28 cellular contexts compared by ENCODE assay signal in genomic region chr9:136179761-136180160, GRCh38. TPM values are rescaled to one million over a fixed set of nuclear protein-coding genes. Genes with fewer than 3 reads are reported as not detected.
"Had no signal": no experiment of that assay in that cellular context is flagged by ENCODE, and none has a peak within 500 bp of the region (broad histone marks: within the 10 kb centered on the region; RNA-seq: fewer than 3 reads in every experiment).

No MANE protein-coding gene starts in this region.

- H3K9me3 Mint-ChIP-seq: dendritic cell treated with granulocyte-macrophage colony-stimulating factor and Interleukin-4, amounts not matched to agents 40 ng/mL and 50 ng/mL, for 4 days; endodermal cell; immature natural killer cell; nephron; stimulated activated naive B cell treated with anti-CD40 and anti-IgM and Interleukin-4, amounts not matched to agents 10 μg/mL and 1 μg/mL and 100 μg/mL, for 72 hours; type B pancreatic cell had no signal

- ATAC-seq: esophagus mucosa; gastroesophageal sphincter; left colon; pancreas; stimulated activated naive B cell treated with anti-CD40 and anti-IgM and Interleukin-4, amounts not matched to agents 10 μg/mL and 1 μg/mL and 100 μg/mL, for 72 hours had no signal

- H3K4me1 ChIP-seq: colonic mucosa, gastroesophageal sphincter, left ventricle myocardium inferior, lower lobe of right lung, pancreas, right lobe of liver, stomach, thyroid gland had no signal

- H3K27me3 ChIP-seq: colonic mucosa, pancreas, right lobe of liver, thyroid gland had no signal

- DNase-seq: colonic mucosa; effector CD8-positive, alpha-beta T cell; endodermal cell; foreskin fibroblast; hypothalamus; immature natural killer cell; islet precursor cell; kidney glomerular epithelial cell; left colon; left ventricle myocardium inferior; lower lobe of right lung; occipital lobe; pancreas; retina; right lobe of liver; small intestine; stimulated activated CD4-positive, alpha-beta T cell treated with anti-CD3 and anti-CD28 coated beads, Interleukin-15, amount 100 ng/mL, for 24 hours; stimulated activated CD4-positive, alpha-beta T cell treated with anti-CD3 and anti-CD28 coated beads, Interleukin-2, amount 100 ng/mL, for 48 hours; stimulated activated naive B cell treated with anti-CD40 and anti-IgM and Interleukin-4, amounts not matched to agents 10 μg/mL and 1 μg/mL and 100 μg/mL, for 72 hours; stomach; thyroid gland had no signal

- H3K4me1 Mint-ChIP-seq: immature natural killer cell; stimulated activated naive B cell treated with anti-CD40 and anti-IgM and Interleukin-4, amounts not matched to agents 10 μg/mL and 1 μg/mL and 100 μg/mL, for 72 hours had no signal

- H3K9me3 ChIP-seq: colonic mucosa, gastroesophageal sphincter, left ventricle myocardium inferior, lower lobe of right lung, pancreas, right lobe of liver, stomach, thyroid gland had no signal

- H3K27ac ChIP-seq: colonic mucosa, epithelial cell of prostate, gastroesophageal sphincter, left ventricle myocardium inferior, lower lobe of right lung, pancreas, right lobe of liver, stomach, thyroid gland had no signal

- H3K4me3 ChIP-seq: colonic mucosa, gastroesophageal sphincter, left ventricle myocardium inferior, lower lobe of right lung, pancreas, right lobe of liver, stomach, thyroid gland had no signal

- H3K27ac Mint-ChIP-seq: dendritic cell treated with granulocyte-macrophage colony-stimulating factor and Interleukin-4, amounts not matched to agents 40 ng/mL and 50 ng/mL, for 4 days; immature natural killer cell; nephron; stimulated activated naive B cell treated with anti-CD40 and anti-IgM and Interleukin-4, amounts not matched to agents 10 μg/mL and 1 μg/mL and 100 μg/mL, for 72 hours; type B pancreatic cell had no signal

- H3K4me3 Mint-ChIP-seq: dendritic cell treated with granulocyte-macrophage colony-stimulating factor and Interleukin-4, amounts not matched to agents 40 ng/mL and 50 ng/mL, for 4 days; endodermal cell; immature natural killer cell; nephron; stimulated activated naive B cell treated with anti-CD40 and anti-IgM and Interleukin-4, amounts not matched to agents 10 μg/mL and 1 μg/mL and 100 μg/mL, for 72 hours; type B pancreatic cell had no signal

- H3K36me3 ChIP-seq: colonic mucosa, gastroesophageal sphincter, left ventricle myocardium inferior, lower lobe of right lung, pancreas, right lobe of liver, stomach, thyroid gland had no signal

RNA-seq across cellular contexts. Expression of gene LHX3, which starts 25.2 kb away (rescaled TPM):
- polyA plus RNA-seq: immature natural killer cell, pancreas, small intestine, stomach, urinary bladder had no signal
